ENCODE assay signal across 8 cellular contexts in genomic region chr16:50209548-50210265, GRCh38. TPM values are rescaled to one million over a fixed set of nuclear protein-coding genes. Genes with fewer than 3 reads are reported as not detected.
DNase-seq lines count a peak whose midpoint lies in the region; ATAC-seq lines count a peak whose summit lies in the region.

No MANE protein-coding gene starts in this region.

- H3K27me3 Mint-ChIP-seq in T-helper 1 cell treated with Interleukin-12 subunit alpha and Interleukin-12 subunit beta and Interleukin-4 antibody, amounts not matched to agents 30 μg/mL and 1 μg/mL, for 36 hours (ENCODE audit: low read depth), result no peaks in the 10 kb centered on the region
- H3K27me3 Mint-ChIP-seq in T-helper 17 cell, result no peaks in the 10 kb centered on the region

- H3K27ac ChIP-seq in substantia nigra (ENCODE audit: low read depth, low read length, poor library complexity, severe bottlenecking), result peak overlapping the region; percentile 62

- ATAC-seq in T-helper 17 cell, result no peak
- peak; percentile 70 for ATAC-seq in left colon
- no peak for ATAC-seq in HG02678 (IDR thresholded peaks at IDR 0.05; ENCODE audit: unreplicated experiment)

- H3K36me3 Mint-ChIP-seq in T-helper 1 cell treated with Interleukin-12 subunit alpha and Interleukin-12 subunit beta and Interleukin-4 antibody, amounts not matched to agents 30 μg/mL and 1 μg/mL, for 36 hours (ENCODE audit: low read depth), result peaks cover 1% of the 10 kb centered on the region
- peaks cover 2% of the 10 kb centered on the region for H3K36me3 Mint-ChIP-seq in T-helper 17 cell (ENCODE audit: low read depth)

- no peaks in the 10 kb centered on the region for H3K9me3 ChIP-seq in T-helper 17 cell (ENCODE audit: control insufficient read depth, low read length, poor library complexity, severe bottlenecking)

- peaks cover 28% of the 10 kb centered on the region for H3K4me1 Mint-ChIP-seq in T-helper 1 cell treated with Interleukin-12 subunit alpha and Interleukin-12 subunit beta and Interleukin-4 antibody, amounts not matched to agents 30 μg/mL and 1 μg/mL, for 36 hours (ENCODE audit: low read depth)
- peaks cover 28% of the 10 kb centered on the region for H3K4me1 Mint-ChIP-seq in T-helper 17 cell

- H3K27ac Mint-ChIP-seq in T-helper 1 cell treated with Interleukin-12 subunit alpha and Interleukin-12 subunit beta and Interleukin-4 antibody, amounts not matched to agents 30 μg/mL and 1 μg/mL, for 36 hours, result peak overlapping the region; percentile 23
- peak overlapping the region; percentile 88 for H3K27ac Mint-ChIP-seq in T-helper 17 cell

- intact Hi-C loops in left colon (cut with DNase I, micrococcal nuclease), result loop anchor here in 1 of 2 donors (2.0 to 10.0 kb wide), 3 partner anchors 52 to 185 kb away; partner anchors contain the start of genes BRD7 and CNEP1R1

- DNase-seq in T-helper 1 cell, result no peak
- DNase-seq in T-helper 17 cell, result no peak
- peak; percentile 35 to 42 for DNase-seq in left colon
- DNase-seq in substantia nigra (lab: John Stamatoyannopoulos, UW), result peak in 1 of 49 donors; percentile 2
- no peak for DNase-seq in HPDE6-E6E7 (ENCODE audit: extremely low spot score)
- DNase-seq in DMS79 (lab: John Stamatoyannopoulos, UW), result no peak

- H3K4me3 Mint-ChIP-seq in T-helper 1 cell treated with Interleukin-12 subunit alpha and Interleukin-12 subunit beta and Interleukin-4 antibody, amounts not matched to agents 30 μg/mL and 1 μg/mL, for 36 hours, result no peak overlapping the region
- H3K4me3 Mint-ChIP-seq in T-helper 17 cell, result peak overlapping the region; percentile 7

- no peaks in the 10 kb centered on the region for H3K9me3 Mint-ChIP-seq in T-helper 1 cell treated with Interleukin-12 subunit alpha and Interleukin-12 subunit beta and Interleukin-4 antibody, amounts not matched to agents 30 μg/mL and 1 μg/mL, for 36 hours

RNA-seq across cellular contexts. Expression of gene TENT4B, which starts 56.6 kb away (rescaled TPM):
- total RNA-seq in T-helper 17 cell (10 to 100 TPM; 21.5 to 23.0 TPM), left colon (10 to 100 TPM; 10.6 to 13.3 TPM)

RNA-seq across cellular contexts. Expression of gene ADCY7, which starts 56.6 kb away (rescaled TPM):
- 100 to 1,000 TPM; 187 to 203 TPM for total RNA-seq in T-helper 17 cell
- total RNA-seq in left colon, result 10 to 100 TPM; 14.2 to 20.8 TPM

Comparison
In these comparisons a context has a peak if more than half of its experiments do, and no peak if none do; other contexts are left out.
1. DNase-seq: peak in left colon (2 of 2); none in T-helper 1 cell (0 of 5), T-helper 17 cell (0 of 3), HPDE6-E6E7 (single experiment) and DMS79 (single experiment).
2. RNA of gene ADCY7, which starts 56.6 kb away (total RNA-seq): 187 to 203 TPM in T-helper 17 cell; 14.2 to 20.8 TPM in left colon; every median in the first group is over 4 times any median in the second.